Comparison of ENCODE assay signal across 29 cellular contexts in the genomic region with DNA sequence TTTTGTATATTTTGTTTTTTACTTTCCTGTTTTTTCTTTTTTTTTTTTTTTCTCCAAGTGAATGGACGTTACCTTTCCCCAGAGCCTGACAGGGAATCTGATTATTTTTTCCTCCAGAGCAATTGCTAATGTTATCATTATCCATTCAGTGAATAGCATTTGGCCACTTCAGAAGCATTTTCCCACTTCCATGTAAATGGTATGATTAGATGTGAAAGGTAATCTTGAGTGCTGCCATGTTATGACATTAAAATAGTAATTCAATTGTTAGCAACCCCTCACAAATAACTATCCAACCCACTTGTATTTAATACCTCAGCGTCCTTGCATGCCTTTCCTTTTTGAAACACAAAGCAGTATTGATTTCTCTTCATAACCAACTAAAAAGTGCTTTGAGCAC.
"Had no signal": no experiment of that assay in that cellular context is flagged by ENCODE, and none has a peak within 500 bp of the region (broad histone marks: within the 10 kb centered on the region; RNA-seq: fewer than 3 reads in every experiment).

No MANE protein-coding gene starts in this region.

- DNase-seq: activated B cell treated with CpG ODN at 0.5 μM for 24 hours; activated CD4-positive, alpha-beta T cell treated with anti-CD3 and anti-CD28 coated beads for 48 hours; activated CD4-positive, alpha-beta T cell treated with anti-CD3 and anti-CD28 coated beads, Interleukin-2, amount 50 U/mL, for 1 hour; activated CD4-positive, alpha-beta T cell treated with anti-CD3 and anti-CD28 coated beads, Interleukin-2, amount 50 U/mL, for 48 hours; activated CD8-positive, alpha-beta memory T cell treated with anti-CD3 and anti-CD28 coated beads for 24 hours; activated CD8-positive, alpha-beta T cell treated with anti-CD3 and anti-CD28 coated beads for 36 hours; activated effector memory CD4-positive, alpha-beta T cell treated with Interleukin-2 at 50 U/mL for 16 hours; activated gamma-delta T cell treated with Interleukin-2 at 50 U/mL for 16 hours; activated naive CD4-positive, alpha-beta T cell treated with anti-CD3 and anti-CD28 coated beads, Interleukin-2, amount 50 U/mL, for 16 hours; activated naive CD4-positive, alpha-beta T cell treated with Interleukin-2 at 50 U/mL for 16 hours; activated T-cell treated with anti-CD3 and anti-CD28 coated beads, Interleukin-2, amount 50 U/mL, for 4 hours; amniotic stem cell; anterior cingulate cortex; brain microvascular endothelial cell; cortex of kidney; dermis blood vessel endothelial cell; effector CD4-positive, alpha-beta T cell; effector memory CD8-positive, alpha-beta T cell; erythroblast; foreskin keratinocyte; gastrocnemius medialis; glutamatergic neuron; heart left ventricle; hypothalamus; T1000; WERI-Rb-1 had no signal

- H3K9me3 ChIP-seq: esophagus muscularis mucosa, gastrocnemius medialis had no signal

- H3K4me1 ChIP-seq: esophagus muscularis mucosa, foreskin keratinocyte, gastrocnemius medialis, heart left ventricle had no signal

- H3K27me3 ChIP-seq: brain microvascular endothelial cell, esophagus muscularis mucosa, foreskin keratinocyte, gastrocnemius medialis, heart left ventricle had no signal

- H3K36me3 ChIP-seq: brain microvascular endothelial cell, esophagus muscularis mucosa, gastrocnemius medialis, heart left ventricle, WERI-Rb-1 had no signal

- H3K4me3 ChIP-seq: esophagus muscularis mucosa, gastrocnemius medialis, heart left ventricle had no signal

- ATAC-seq: activated CD4-positive, CD25-positive, alpha-beta regulatory T cell treated with anti-CD3 and anti-CD28 coated beads, Interleukin-2, amount 50 U/mL, for 24 hours; activated CD8-positive, alpha-beta T cell treated with anti-CD3 and anti-CD28 coated beads for 36 hours; activated T-cell treated with anti-CD3 and anti-CD28 coated beads, Interleukin-2, amount 50 U/mL, for 4 hours; activated T-helper 17 cell treated with anti-CD3 and anti-CD28 coated beads, Interleukin-2, amount 50 U/mL, for 72 hours; effector memory CD8-positive, alpha-beta T cell; foreskin keratinocyte; gastrocnemius medialis; heart left ventricle had no signal
